ENCODE assay signal across 8 cellular contexts in genomic region chr10:51389415-51390342, GRCh38.
A peak's percentile ranks its signal among the peaks of the same experiment; 100 is the strongest.
DNase-seq lines count a peak whose midpoint lies in the region; TF ChIP-seq lines count a peak whose summit lies in the region.

No MANE protein-coding gene starts in this region.

- H3K9me3 Mint-ChIP-seq in endothelial cell (ENCODE audit: unreplicated experiment) (no peaks in the 10 kb centered on the region), type B pancreatic cell (peaks cover 4% of the 10 kb centered on the region)

- H3K9ac ChIP-seq in GM23248 = no peak overlapping the region
- no peak overlapping the region for H3K9ac ChIP-seq in mucosa of rectum (ENCODE audit: low read depth in 1 of 2, low read length in 2 of 2)

- H4K20me1 ChIP-seq in GM23248 (ENCODE audit: insufficient read depth) = no peaks in the 10 kb centered on the region

- H2AFZ ChIP-seq in GM23248 = no peak overlapping the region

- H3K4me3 ChIP-seq in GM23248 (no peak overlapping the region), mucosa of rectum (ENCODE audit: low read length in 2 of 2) (peak overlapping the region; percentile 16 to 39)
- H3K4me3 ChIP-seq in Jurkat, Clone E6-1 (ENCODE audit: low read length) = no peak overlapping the region

- H3K4me2 ChIP-seq in GM23248 (ENCODE audit: unreplicated experiment) = peak overlapping the region; percentile 31

- peaks cover 42% of the 10 kb centered on the region for H3F3A ChIP-seq in GM23248 (ENCODE audit: insufficient read depth)

- peaks cover 42% of the 10 kb centered on the region for H3K4me1 ChIP-seq in GM23248 (ENCODE audit: insufficient read depth)
- peaks cover 7 to 20% of the 10 kb centered on the region in 2 donors for H3K4me1 ChIP-seq in mucosa of rectum (ENCODE audit: control insufficient read depth in 2 of 2, insufficient read depth in 2 of 2, low read length in 2 of 2)

- H3K27ac ChIP-seq in GM23248 = peak overlapping the region; percentile 15; the same call in 1 of the 2 replicates
- H3K27ac ChIP-seq in VCaP = no peak overlapping the region
- H3K27ac ChIP-seq in mucosa of rectum (ENCODE audit: low read depth in 2 of 2, low read length in 2 of 2) = peak overlapping the region; percentile 38 to 65

- DNase-seq in NCI-H82 (lab: John Stamatoyannopoulos, UW) (peak; percentile 54), NCI-H82 treated with DMSO at 0.1 percent for 48 hours (lab: John Stamatoyannopoulos, UW; ENCODE audit: unreplicated experiment) (no peak), GM23248 (peak; percentile 95), endothelial cell (ENCODE audit: low spot score) (peak; percentile 64), type B pancreatic cell (ENCODE audit: extremely low spot score, unreplicated experiment) (no peak)
- DNase-seq in Jurkat, Clone E6-1 (ENCODE audit: low read depth, low spot score) = peak; percentile 35

- H3K9me3 ChIP-seq in GM23248 (ENCODE audit: low read depth) = no peaks in the 10 kb centered on the region
- no peaks in the 10 kb centered on the region for H3K9me3 ChIP-seq in mucosa of rectum (ENCODE audit: control insufficient read depth in 2 of 2, low read length in 2 of 2)

- TF ChIP-seq CTCF in VCaP (conservative IDR thresholded peaks at IDR 0.05) (peak; percentile 83), endothelial cell (IDR thresholded peaks at IDR 0.05; ENCODE audit: unreplicated experiment) (peak; percentile 79), type B pancreatic cell (conservative IDR thresholded peaks at IDR 0.05) (peak; percentile 79)

- H3K27me3 ChIP-seq in GM23248 (replicated peaks; ENCODE audit: insufficient read depth) = no peaks in the 10 kb centered on the region
- H3K27me3 ChIP-seq in mucosa of rectum (ENCODE audit: control insufficient read depth in 2 of 2, insufficient read depth in 2 of 2, low read length in 2 of 2) = no peaks in the 10 kb centered on the region

- peaks cover 3% of the 10 kb centered on the region for H3K4me1 Mint-ChIP-seq in endothelial cell (ENCODE audit: unreplicated experiment)
- H3K4me1 Mint-ChIP-seq in type B pancreatic cell (ENCODE audit: unreplicated experiment) = peaks cover under 1% of the 10 kb centered on the region

- no peak overlapping the region for H3K4me3 Mint-ChIP-seq in endothelial cell (ENCODE audit: unreplicated experiment)
- no peak overlapping the region for H3K4me3 Mint-ChIP-seq in type B pancreatic cell

- H3K36me3 Mint-ChIP-seq in endothelial cell (ENCODE audit: low read depth, unreplicated experiment) = no peaks in the 10 kb centered on the region
- H3K36me3 Mint-ChIP-seq in type B pancreatic cell = no peaks in the 10 kb centered on the region

- in situ Hi-C loops in GM23248 (cut with MboI) = no loop called here

- WGBS in GM23248 (ENCODE audit: low coverage in 1 of 2, low lambda C conversion rate in 2 of 2, missing lambda C conversion rate in 2 of 2), 2 experiments = 33 to 37% methylated on average over 3 of the region's 3 CpGs

- H3K27ac Mint-ChIP-seq in endothelial cell (ENCODE audit: unreplicated experiment) (no peak overlapping the region), type B pancreatic cell (no peak overlapping the region)

- 0 out of 2 replicates have a peak, but pooled peaks cover 3% of the 10 kb centered on the region for H3K79me2 ChIP-seq in GM23248 (ENCODE audit: insufficient read depth)

- no peaks in the 10 kb centered on the region for H3K9me2 ChIP-seq in GM23248 (ENCODE audit: insufficient read depth)

- H3K36me3 ChIP-seq in GM23248 (ENCODE audit: low read depth) (no peaks in the 10 kb centered on the region), mucosa of rectum (ENCODE audit: control insufficient read depth in 2 of 2, insufficient read depth in 2 of 2, low read length in 2 of 2) (no peaks in the 10 kb centered on the region)

- H3K27me3 Mint-ChIP-seq in endothelial cell (ENCODE audit: unreplicated experiment) (no peaks in the 10 kb centered on the region), type B pancreatic cell (peaks cover under 1% of the 10 kb centered on the region)

Comparison
In these comparisons a context has a peak if more than half of its experiments do, and no peak if none do; other contexts are left out.
1. DNase-seq: peak in NCI-H82 (single experiment), GM23248 (single experiment), Jurkat, Clone E6-1 (single experiment) and endothelial cell (single experiment); none in NCI-H82 treated with DMSO at 0.1 percent for 48 hours (single experiment) and type B pancreatic cell (single experiment).
2. H3K4me3 ChIP-seq: peak in mucosa of rectum (2 of 2); none in GM23248 (single experiment) and Jurkat, Clone E6-1 (single experiment).
3. Peak in every context shown above with its lines, with median percentiles within 50 percentile points of each other: CTCF ChIP-seq.